In genomic region chr3:128357538-128357937, GRCh38 we compare ENCODE assay signal across 23 cellular contexts.
DNase-seq lines count a peak whose midpoint lies in the region; ATAC-seq, FAIRE-seq and TF ChIP-seq lines count a peak whose summit lies in the region.
"Had no signal": no experiment of that assay in that cellular context is flagged by ENCODE, and none has a peak within 500 bp of the region (broad histone marks: within the 10 kb centered on the region; RNA-seq: fewer than 3 reads in every experiment).

No MANE protein-coding gene starts in this region.

- no peak overlapping the region for H2BK5ac ChIP-seq in neuronal stem cell (ENCODE audit: low read length)

- no TSS peak for BruUV-seq in HepG2 (replicated peaks; lab: Mats Ljungman, UMichigan)

- no peaks in the 10 kb centered on the region for H3K27me3 Mint-ChIP-seq in activated naive CD8-positive, alpha-beta T cell
- H3K27me3 Mint-ChIP-seq in activated naive CD8-positive, alpha-beta T cell treated with anti-CD3 and anti-CD28 coated beads for 36 hours, result no peaks in the 10 kb centered on the region
- H3K27me3 Mint-ChIP-seq in stimulated activated memory B cell treated with anti-CD40 and anti-IgM and Interleukin-4, amounts not matched to agents 10 μg/mL and 1 μg/mL and 100 μg/mL, for 72 hours, result no peaks in the 10 kb centered on the region
- H3K27me3 Mint-ChIP-seq: B cell; CD4-positive, CD25-positive, alpha-beta regulatory T cell; CD8-positive, alpha-beta memory T cell; IgD-negative memory B cell had no signal

- no peak overlapping the region for H2BK120ac ChIP-seq in neuronal stem cell (ENCODE audit: low read depth, low read length)

- H3K27me3 ChIP-seq in HepG2 (ENCODE audit: control insufficient read depth in 1 of 2, insufficient read depth in 2 of 2, low read length in 2 of 2) (no peaks in the 10 kb centered on the region), neuronal stem cell (ENCODE audit: control insufficient read depth in 3 of 3, insufficient read depth in 3 of 3, low read depth in 1 of 3, low read length in 3 of 3) (no peaks in the 10 kb centered on the region), uterus (no peaks in the 10 kb centered on the region), GM23248 (replicated peaks; ENCODE audit: insufficient read depth) (no peaks in the 10 kb centered on the region)
- H3K27me3 ChIP-seq: BLaER1 treated with 17β-estradiol and CSF1 and Interleukin-3, amounts not matched to agents 10 nM and 100 nM had no signal

- H3K18ac ChIP-seq in neuronal stem cell (ENCODE audit: low read length), result peak overlapping the region; percentile 70

- peak overlapping the region; percentile 22 for H3K27ac Mint-ChIP-seq in activated naive CD8-positive, alpha-beta T cell
- no peak overlapping the region for H3K27ac Mint-ChIP-seq in activated naive CD8-positive, alpha-beta T cell treated with anti-CD3 and anti-CD28 coated beads for 36 hours
- H3K27ac Mint-ChIP-seq in stimulated activated memory B cell treated with anti-CD40 and anti-IgM and Interleukin-4, amounts not matched to agents 10 μg/mL and 1 μg/mL and 100 μg/mL, for 72 hours, result no peak overlapping the region
- H3K27ac Mint-ChIP-seq: B cell; CD4-positive, CD25-positive, alpha-beta regulatory T cell; HFFc6 had no signal

- H4K20me1 ChIP-seq in HepG2 (ENCODE audit: insufficient read depth, low read length) (no peaks in the 10 kb centered on the region), GM23248 (ENCODE audit: insufficient read depth) (no peaks in the 10 kb centered on the region)

- H4K8ac ChIP-seq in neuronal stem cell (ENCODE audit: low read depth, low read length), result no peak overlapping the region

- no peak overlapping the region for H2BK12ac ChIP-seq in neuronal stem cell (ENCODE audit: low read length)

- H3K27ac ChIP-seq in HepG2 (ENCODE audit: extremely low read length, insufficient read depth, low read length), result no peak overlapping the region
- H3K27ac ChIP-seq in neuronal stem cell (replicated peaks; ENCODE audit: low read length), result no peak overlapping the region
- no peak overlapping the region for H3K27ac ChIP-seq in uterus
- H3K27ac ChIP-seq in GM23248, result no peak overlapping the region
- H3K27ac ChIP-seq: BLaER1 treated with 17β-estradiol and CSF1 and Interleukin-3, amounts not matched to agents 10 nM and 100 nM had no signal

- H3K4me1 Mint-ChIP-seq in activated naive CD8-positive, alpha-beta T cell (ENCODE audit: low read depth), result no peaks in the 10 kb centered on the region
- H3K4me1 Mint-ChIP-seq in activated naive CD8-positive, alpha-beta T cell treated with anti-CD3 and anti-CD28 coated beads for 36 hours, result no peaks in the 10 kb centered on the region
- no peaks in the 10 kb centered on the region for H3K4me1 Mint-ChIP-seq in stimulated activated memory B cell treated with anti-CD40 and anti-IgM and Interleukin-4, amounts not matched to agents 10 μg/mL and 1 μg/mL and 100 μg/mL, for 72 hours
- H3K4me1 Mint-ChIP-seq: B cell; CD8-positive, alpha-beta memory T cell had no signal

- FAIRE-seq in HepG2 (lab: Jason Lieb, UNC), result no peak
- FAIRE-seq: GM12891, GM18507, HTR-8/SVneo had no signal

- no peak overlapping the region for H3K23ac ChIP-seq in neuronal stem cell (ENCODE audit: low read depth, low read length, poor library complexity)

- H3K9ac ChIP-seq in HepG2 (ENCODE audit: insufficient read depth, low read depth, low read length) (no peak overlapping the region), neuronal stem cell (ENCODE audit: low read depth, low read length, poor library complexity) (no peak overlapping the region), GM23248 (no peak overlapping the region)
- H3K9ac ChIP-seq: BLaER1 treated with 17β-estradiol and CSF1 and Interleukin-3, amounts not matched to agents 10 nM and 100 nM had no signal

- peaks cover 95% of the 10 kb centered on the region for H3K4me1 ChIP-seq in HepG2 (ENCODE audit: insufficient read depth, low read length)
- peaks cover 0 to 7% of the 10 kb centered on the region in 2 donors for H3K4me1 ChIP-seq in neuronal stem cell (ENCODE audit: control insufficient read depth in 2 of 2, insufficient read depth in 1 of 2, low read depth in 1 of 2, low read length in 2 of 2)
- peaks cover 0 to 7% of the 10 kb centered on the region in 2 donors for H3K4me1 ChIP-seq in uterus
- no peaks in the 10 kb centered on the region for H3K4me1 ChIP-seq in GM23248 (ENCODE audit: insufficient read depth)

- peaks cover 0 to 2% of the 10 kb centered on the region in 2 experiments; a peak in 1 of 5 replicates for H3K36me3 ChIP-seq in HepG2 (replicated peaks in 1 of 2; ENCODE audit: control insufficient read depth in 1 of 2, insufficient read depth in 2 of 2, low read length in 2 of 2)
- H3K36me3 ChIP-seq in neuronal stem cell (replicated peaks in 1 of 2; ENCODE audit: control insufficient read depth in 2 of 2, insufficient read depth in 2 of 2, low read length in 2 of 2), result no peaks in the 10 kb centered on the region
- no peaks in the 10 kb centered on the region for H3K36me3 ChIP-seq in uterus
- H3K36me3 ChIP-seq in GM23248 (ENCODE audit: low read depth), result no peaks in the 10 kb centered on the region

- H2AFZ ChIP-seq in HepG2 (ENCODE audit: low read length), result no peak overlapping the region
- H2AFZ ChIP-seq in neuronal stem cell (ENCODE audit: low read length), result no peak overlapping the region
- H2AFZ ChIP-seq in GM23248, result no peak overlapping the region

- in situ Hi-C loops in HepG2 (cut with HindIII; ENCODE audit: extremely low pct_ligation_motif_present, low pct_unique_long_range_greater_than_20kb), result no loop called here
- in situ Hi-C loops in GM23248 (cut with MboI), result no loop called here

- CTCF ChIA-PET in HepG2 (lab: Yijun Ruan, JAX; ENCODE audit: low intra/inter-chr PET ratio, low total read pairs), result no interaction called here

- no peak overlapping the region for H3K4ac ChIP-seq in neuronal stem cell (ENCODE audit: low read length)

- no peak overlapping the region for H3K4me2 ChIP-seq in HepG2 (ENCODE audit: low read depth, low read length)
- H3K4me2 ChIP-seq in neuronal stem cell (ENCODE audit: insufficient read depth, low read length, poor library complexity, severe bottlenecking), result no peak overlapping the region
- no peak overlapping the region for H3K4me2 ChIP-seq in GM23248 (ENCODE audit: unreplicated experiment)
- H3K4me2 ChIP-seq: BLaER1 treated with 17β-estradiol and CSF1 and Interleukin-3, amounts not matched to agents 10 nM and 100 nM had no signal

- TF ChIP-seq POLR2A in HepG2 (IDR thresholded peaks at IDR 0.05; ENCODE audit: insufficient read depth in 1 of 2, low read depth in 2 of 2, low read length in 2 of 2), result no peak
- TF ChIP-seq POLR2A in uterus (IDR thresholded peaks at IDR 0.05), result no peak

- intact Hi-C loops in HepG2 (cut with micrococcal nuclease; ENCODE audit: unreplicated experiment) (no loop called here), uterus (cut with DNase I; ENCODE audit: low total_unique reads) (no loop called here)

- peaks cover 2% of the 10 kb centered on the region for H3K79me1 ChIP-seq in neuronal stem cell (ENCODE audit: low read depth, low read length)

- H3K36me3 Mint-ChIP-seq in activated naive CD8-positive, alpha-beta T cell, result peaks cover 3% of the 10 kb centered on the region
- H3K36me3 Mint-ChIP-seq in activated naive CD8-positive, alpha-beta T cell treated with anti-CD3 and anti-CD28 coated beads for 36 hours, result no peaks in the 10 kb centered on the region
- H3K36me3 Mint-ChIP-seq in stimulated activated memory B cell treated with anti-CD40 and anti-IgM and Interleukin-4, amounts not matched to agents 10 μg/mL and 1 μg/mL and 100 μg/mL, for 72 hours, result peaks cover 44% of the 10 kb centered on the region

- H3K4me3 ChIP-seq in HepG2 (replicated peaks in 1 of 3; ENCODE audit: insufficient read depth in 1 of 3, low read depth in 2 of 3, low read length in 3 of 3) (no peak overlapping the region), neuronal stem cell (ENCODE audit: low read length in 2 of 2) (no peak overlapping the region), uterus (no peak overlapping the region), GM23248 (no peak overlapping the region)
- H3K4me3 ChIP-seq: BLaER1 treated with 17β-estradiol and CSF1 and Interleukin-3, amounts not matched to agents 10 nM and 100 nM had no signal

- POLR2A ChIA-PET in HepG2 (lab: Yijun Ruan, JAX), result interaction anchor here (1.5 to 2.3 kb wide), 2 partner anchors 14 to 190 kb away, joined by 3 to 8 read pairs; no protein-coding TSS in a partner anchor

- no peak overlapping the region for H3K4me3 Mint-ChIP-seq in activated naive CD8-positive, alpha-beta T cell
- no peak overlapping the region for H3K4me3 Mint-ChIP-seq in activated naive CD8-positive, alpha-beta T cell treated with anti-CD3 and anti-CD28 coated beads for 36 hours
- no peak overlapping the region for H3K4me3 Mint-ChIP-seq in stimulated activated memory B cell treated with anti-CD40 and anti-IgM and Interleukin-4, amounts not matched to agents 10 μg/mL and 1 μg/mL and 100 μg/mL, for 72 hours
- H3K4me3 Mint-ChIP-seq: B cell; CD4-positive, CD25-positive, alpha-beta regulatory T cell; CD8-positive, alpha-beta memory T cell; HFFc6; IgD-negative memory B cell had no signal

- H3K9me2 ChIP-seq in GM23248 (ENCODE audit: insufficient read depth), result no peaks in the 10 kb centered on the region

- no peak overlapping the region for H2BK15ac ChIP-seq in neuronal stem cell (ENCODE audit: low read length)

- H3K14ac ChIP-seq in neuronal stem cell (ENCODE audit: low read length), result no peak overlapping the region

- H3F3A ChIP-seq in GM23248 (ENCODE audit: insufficient read depth), result no peaks in the 10 kb centered on the region

- WGBS in HepG2 (ENCODE audit: low lambda C conversion rate), result 86% methylated on average over 1 of the region's 6 CpGs
- no CpG with 5 or more reads among the region's 6 CpGs for WGBS in neuronal stem cell (ENCODE audit: extremely low coverage in 2 of 2, insufficient read length in 2 of 2, insufficient replicate concordance in 1 of 2), 2 donors
- 90 to 92% methylated on average over 6 of the region's 6 CpGs for whole genome bisulfite sequencing in GM23248 (ENCODE audit: low coverage in 1 of 2, low lambda C conversion rate in 2 of 2, missing lambda C conversion rate in 2 of 2), 2 experiments

- H3K79me2 ChIP-seq in HepG2 (ENCODE audit: insufficient read depth, low read length) (no peaks in the 10 kb centered on the region), GM23248 (ENCODE audit: insufficient read depth) (no peaks in the 10 kb centered on the region)

- no peak for TF ChIP-seq RAD21 in HepG2 (CRISPR knock-in tag; IDR thresholded peaks at IDR 0.05)

- H3K9me3 Mint-ChIP-seq in activated naive CD8-positive, alpha-beta T cell (ENCODE audit: low read depth), result no peaks in the 10 kb centered on the region
- no peaks in the 10 kb centered on the region for H3K9me3 Mint-ChIP-seq in activated naive CD8-positive, alpha-beta T cell treated with anti-CD3 and anti-CD28 coated beads for 36 hours
- no peaks in the 10 kb centered on the region for H3K9me3 Mint-ChIP-seq in stimulated activated memory B cell treated with anti-CD40 and anti-IgM and Interleukin-4, amounts not matched to agents 10 μg/mL and 1 μg/mL and 100 μg/mL, for 72 hours
- H3K9me3 Mint-ChIP-seq: CD8-positive, alpha-beta memory T cell; HFFc6; IgD-negative memory B cell had no signal

- H3K9me3 ChIP-seq in HepG2 (ENCODE audit: low read length) (no peaks in the 10 kb centered on the region), neuronal stem cell (replicated peaks in 1 of 2; ENCODE audit: control insufficient read depth in 2 of 2, insufficient read depth in 1 of 2, low read depth in 1 of 2, low read length in 2 of 2) (no peaks in the 10 kb centered on the region), uterus (no peaks in the 10 kb centered on the region), GM23248 (ENCODE audit: low read depth) (no peaks in the 10 kb centered on the region)
- H3K9me3 ChIP-seq: BLaER1 treated with 17β-estradiol and CSF1 and Interleukin-3, amounts not matched to agents 10 nM and 100 nM had no signal

- TF ChIP-seq EP300 in HepG2 (IDR thresholded peaks at IDR 0.05; ENCODE audit: low read depth in 2 of 2, low read length in 2 of 2), result no peak
- TF ChIP-seq EP300 in HepG2 (CRISPR knock-in tag; IDR thresholded peaks at IDR 0.05; ENCODE audit: borderline replicate concordance), result no peak

- no peak for ATAC-seq in HepG2
- ATAC-seq in stimulated activated memory B cell treated with anti-CD40 and anti-IgM and Interleukin-4, amounts not matched to agents 10 μg/mL and 1 μg/mL and 100 μg/mL, for 72 hours, result peak; percentile 40
- ATAC-seq: HCT116 had no signal

- no peak for DNase-seq in activated naive CD8-positive, alpha-beta T cell treated with anti-CD3 and anti-CD28 coated beads for 36 hours
- DNase-seq in HepG2 (ENCODE audit: low spot score) (no peak), neuronal stem cell (ENCODE audit: low spot score) (no peak), T-helper 9 cell (no peak), uterus (no peak), GM23248 (no peak)
- DNase-seq: CD4-positive, CD25-positive, alpha-beta regulatory T cell; CD8-positive, alpha-beta memory T cell; COR-L47; DMS53; DND-41; EL; HFFc6; KBM-7 had no signal

- no peak overlapping the region for H4K91ac ChIP-seq in neuronal stem cell (ENCODE audit: low read depth, low read length, poor library complexity)

- TF ChIP-seq CTCF in HepG2 (CRISPR knock-in tag; IDR thresholded peaks at IDR 0.05) (no peak), uterus (IDR thresholded peaks at IDR 0.05) (no peak)

- H2AK5ac ChIP-seq in neuronal stem cell (ENCODE audit: low read depth, low read length), result no peak overlapping the region
